In genomic region chr13:48252176-48252575, GRCh38 we compare ENCODE assay signal across 1 cellular context.
TF ChIP-seq lines count a peak whose summit lies in the region.

No MANE protein-coding gene starts in this region.

TF ChIP-seq in GM23338, 12 proteins besides CTCF, POLR2A, EP300 and RAD21 (continued from another document):
- TF ChIP-seq, protein P1, sequence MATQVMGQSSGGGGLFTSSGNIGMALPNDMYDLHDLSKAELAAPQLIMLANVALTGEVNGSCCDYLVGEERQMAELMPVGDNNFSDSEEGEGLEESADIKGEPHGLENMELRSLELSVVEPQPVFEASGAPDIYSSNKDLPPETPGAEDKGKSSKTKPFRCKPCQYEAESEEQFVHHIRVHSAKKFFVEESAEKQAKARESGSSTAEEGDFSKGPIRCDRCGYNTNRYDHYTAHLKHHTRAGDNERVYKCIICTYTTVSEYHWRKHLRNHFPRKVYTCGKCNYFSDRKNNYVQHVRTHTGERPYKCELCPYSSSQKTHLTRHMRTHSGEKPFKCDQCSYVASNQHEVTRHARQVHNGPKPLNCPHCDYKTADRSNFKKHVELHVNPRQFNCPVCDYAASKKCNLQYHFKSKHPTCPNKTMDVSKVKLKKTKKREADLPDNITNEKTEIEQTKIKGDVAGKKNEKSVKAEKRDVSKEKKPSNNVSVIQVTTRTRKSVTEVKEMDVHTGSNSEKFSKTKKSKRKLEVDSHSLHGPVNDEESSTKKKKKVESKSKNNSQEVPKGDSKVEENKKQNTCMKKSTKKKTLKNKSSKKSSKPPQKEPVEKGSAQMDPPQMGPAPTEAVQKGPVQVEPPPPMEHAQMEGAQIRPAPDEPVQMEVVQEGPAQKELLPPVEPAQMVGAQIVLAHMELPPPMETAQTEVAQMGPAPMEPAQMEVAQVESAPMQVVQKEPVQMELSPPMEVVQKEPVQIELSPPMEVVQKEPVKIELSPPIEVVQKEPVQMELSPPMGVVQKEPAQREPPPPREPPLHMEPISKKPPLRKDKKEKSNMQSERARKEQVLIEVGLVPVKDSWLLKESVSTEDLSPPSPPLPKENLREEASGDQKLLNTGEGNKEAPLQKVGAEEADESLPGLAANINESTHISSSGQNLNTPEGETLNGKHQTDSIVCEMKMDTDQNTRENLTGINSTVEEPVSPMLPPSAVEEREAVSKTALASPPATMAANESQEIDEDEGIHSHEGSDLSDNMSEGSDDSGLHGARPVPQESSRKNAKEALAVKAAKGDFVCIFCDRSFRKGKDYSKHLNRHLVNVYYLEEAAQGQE (IDR thresholded peaks at IDR 0.05; ENCODE audit: unreplicated experiment) = no peak
- no peak for TF ChIP-seq NANOG (IDR thresholded peaks at IDR 0.05; ENCODE audit: borderline replicate concordance)
- TF ChIP-seq ZNF114 (CRISPR knock-in tag; IDR thresholded peaks at IDR 0.05) = no peak
- no peak for TF ChIP-seq ZNF331 (CRISPR knock-in tag; IDR thresholded peaks at IDR 0.05; ENCODE audit: low read depth)
- TF ChIP-seq, protein P2, sequence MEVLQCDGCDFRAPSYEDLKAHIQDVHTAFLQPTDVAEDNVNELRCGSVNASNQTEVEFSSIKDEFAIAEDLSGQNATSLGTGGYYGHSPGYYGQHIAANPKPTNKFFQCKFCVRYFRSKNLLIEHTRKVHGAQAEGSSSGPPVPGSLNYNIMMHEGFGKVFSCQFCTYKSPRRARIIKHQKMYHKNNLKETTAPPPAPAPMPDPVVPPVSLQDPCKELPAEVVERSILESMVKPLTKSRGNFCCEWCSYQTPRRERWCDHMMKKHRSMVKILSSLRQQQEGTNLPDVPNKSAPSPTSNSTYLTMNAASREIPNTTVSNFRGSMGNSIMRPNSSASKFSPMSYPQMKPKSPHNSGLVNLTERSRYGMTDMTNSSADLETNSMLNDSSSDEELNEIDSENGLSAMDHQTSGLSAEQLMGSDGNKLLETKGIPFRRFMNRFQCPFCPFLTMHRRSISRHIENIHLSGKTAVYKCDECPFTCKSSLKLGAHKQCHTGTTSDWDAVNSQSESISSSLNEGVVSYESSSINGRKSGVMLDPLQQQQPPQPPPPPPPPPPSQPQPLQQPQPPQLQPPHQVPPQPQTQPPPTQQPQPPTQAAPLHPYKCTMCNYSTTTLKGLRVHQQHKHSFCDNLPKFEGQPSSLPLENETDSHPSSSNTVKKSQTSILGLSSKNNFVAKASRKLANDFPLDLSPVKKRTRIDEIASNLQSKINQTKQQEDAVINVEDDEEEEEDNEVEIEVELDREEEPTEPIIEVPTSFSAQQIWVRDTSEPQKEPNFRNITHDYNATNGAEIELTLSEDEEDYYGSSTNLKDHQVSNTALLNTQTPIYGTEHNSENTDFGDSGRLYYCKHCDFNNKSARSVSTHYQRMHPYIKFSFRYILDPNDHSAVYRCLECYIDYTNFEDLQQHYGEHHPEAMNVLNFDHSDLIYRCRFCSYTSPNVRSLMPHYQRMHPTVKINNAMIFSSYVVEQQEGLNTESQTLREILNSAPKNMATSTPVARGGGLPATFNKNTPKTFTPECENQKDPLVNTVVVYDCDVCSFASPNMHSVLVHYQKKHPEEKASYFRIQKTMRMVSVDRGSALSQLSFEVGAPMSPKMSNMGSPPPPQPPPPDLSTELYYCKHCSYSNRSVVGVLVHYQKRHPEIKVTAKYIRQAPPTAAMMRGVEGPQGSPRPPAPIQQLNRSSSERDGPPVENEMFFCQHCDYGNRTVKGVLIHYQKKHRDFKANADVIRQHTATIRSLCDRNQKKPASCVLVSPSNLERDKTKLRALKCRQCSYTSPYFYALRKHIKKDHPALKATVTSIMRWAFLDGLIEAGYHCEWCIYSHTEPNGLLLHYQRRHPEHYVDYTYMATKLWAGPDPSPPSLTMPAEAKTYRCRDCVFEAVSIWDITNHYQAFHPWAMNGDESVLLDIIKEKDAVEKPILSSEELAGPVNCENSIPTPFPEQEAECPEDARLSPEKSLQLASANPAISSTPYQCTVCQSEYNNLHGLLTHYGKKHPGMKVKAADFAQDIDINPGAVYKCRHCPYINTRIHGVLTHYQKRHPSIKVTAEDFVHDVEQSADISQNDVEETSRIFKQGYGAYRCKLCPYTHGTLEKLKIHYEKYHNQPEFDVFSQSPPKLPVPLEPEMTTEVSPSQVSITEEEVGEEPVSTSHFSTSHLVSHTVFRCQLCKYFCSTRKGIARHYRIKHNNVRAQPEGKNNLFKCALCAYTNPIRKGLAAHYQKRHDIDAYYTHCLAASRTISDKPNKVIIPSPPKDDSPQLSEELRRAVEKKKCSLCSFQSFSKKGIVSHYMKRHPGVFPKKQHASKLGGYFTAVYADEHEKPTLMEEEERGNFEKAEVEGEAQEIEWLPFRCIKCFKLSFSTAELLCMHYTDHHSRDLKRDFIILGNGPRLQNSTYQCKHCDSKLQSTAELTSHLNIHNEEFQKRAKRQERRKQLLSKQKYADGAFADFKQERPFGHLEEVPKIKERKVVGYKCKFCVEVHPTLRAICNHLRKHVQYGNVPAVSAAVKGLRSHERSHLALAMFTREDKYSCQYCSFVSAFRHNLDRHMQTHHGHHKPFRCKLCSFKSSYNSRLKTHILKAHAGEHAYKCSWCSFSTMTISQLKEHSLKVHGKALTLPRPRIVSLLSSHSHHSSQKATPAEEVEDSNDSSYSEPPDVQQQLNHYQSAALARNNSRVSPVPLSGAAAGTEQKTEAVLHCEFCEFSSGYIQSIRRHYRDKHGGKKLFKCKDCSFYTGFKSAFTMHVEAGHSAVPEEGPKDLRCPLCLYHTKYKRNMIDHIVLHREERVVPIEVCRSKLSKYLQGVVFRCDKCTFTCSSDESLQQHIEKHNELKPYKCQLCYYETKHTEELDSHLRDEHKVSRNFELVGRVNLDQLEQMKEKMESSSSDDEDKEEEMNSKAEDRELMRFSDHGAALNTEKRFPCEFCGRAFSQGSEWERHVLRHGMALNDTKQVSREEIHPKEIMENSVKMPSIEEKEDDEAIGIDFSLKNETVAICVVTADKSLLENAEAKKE (CRISPR knock-in tag; IDR thresholded peaks at IDR 0.05) = no peak
- TF ChIP-seq, protein P3, sequence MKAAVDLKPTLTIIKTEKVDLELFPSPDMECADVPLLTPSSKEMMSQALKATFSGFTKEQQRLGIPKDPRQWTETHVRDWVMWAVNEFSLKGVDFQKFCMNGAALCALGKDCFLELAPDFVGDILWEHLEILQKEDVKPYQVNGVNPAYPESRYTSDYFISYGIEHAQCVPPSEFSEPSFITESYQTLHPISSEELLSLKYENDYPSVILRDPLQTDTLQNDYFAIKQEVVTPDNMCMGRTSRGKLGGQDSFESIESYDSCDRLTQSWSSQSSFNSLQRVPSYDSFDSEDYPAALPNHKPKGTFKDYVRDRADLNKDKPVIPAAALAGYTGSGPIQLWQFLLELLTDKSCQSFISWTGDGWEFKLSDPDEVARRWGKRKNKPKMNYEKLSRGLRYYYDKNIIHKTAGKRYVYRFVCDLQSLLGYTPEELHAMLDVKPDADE (IDR thresholded peaks at IDR 0.05) = no peak
